ENCODE assay signal across 8 cellular contexts in the genomic region with DNA sequence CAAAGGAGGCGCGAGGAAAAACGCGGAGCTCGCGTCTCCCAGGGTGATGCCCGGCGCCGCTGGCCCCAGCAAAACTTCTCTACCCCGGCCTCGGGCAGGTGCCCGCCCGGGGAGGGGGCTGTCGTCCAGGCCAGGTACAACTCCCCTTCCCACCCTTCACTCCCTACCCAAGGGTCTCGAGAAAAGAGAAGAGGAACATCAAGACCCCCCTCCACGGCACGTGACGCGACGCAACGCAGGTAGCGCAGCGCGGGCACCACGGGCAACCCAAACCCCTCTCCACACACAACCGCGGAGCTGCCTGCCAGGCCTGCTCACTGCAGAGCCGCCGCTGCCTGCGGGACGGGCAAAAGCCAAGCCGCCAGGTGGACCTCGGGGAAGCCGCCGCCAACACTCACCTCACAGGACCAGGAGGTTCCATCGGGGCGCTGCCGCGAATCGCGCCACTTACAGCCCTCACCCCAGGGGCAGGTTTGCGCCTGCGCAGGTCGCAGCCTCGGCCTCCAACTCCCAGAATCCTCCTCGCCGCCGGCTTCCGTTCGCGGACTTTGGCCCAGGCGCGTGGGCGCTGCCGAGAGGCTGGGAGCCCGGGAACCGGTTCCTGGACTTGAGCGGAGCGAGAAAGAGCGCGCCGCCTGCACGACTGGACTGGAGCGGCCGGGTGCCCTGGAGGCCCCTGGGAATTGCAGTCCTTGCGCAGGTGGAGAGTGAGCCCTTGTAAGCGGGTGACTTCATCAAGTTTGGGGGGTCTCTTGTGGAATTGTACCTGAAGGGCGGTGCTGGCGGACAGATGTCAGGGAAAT. TPM values are rescaled to one million over a fixed set of nuclear protein-coding genes. Genes with fewer than 3 reads are reported as not detected.
DNase-seq lines count a peak whose midpoint lies in the region; ATAC-seq and TF ChIP-seq lines count a peak whose summit lies in the region.

A gene (minus strand): TSS at position 477 of the 803 bp plus-strand sequence. CDS start 56 bp downstream, at position 421.

- H3K9me3 Mint-ChIP-seq in T-cell (no peaks in the 10 kb centered on the region), type B pancreatic cell (peaks cover 7% of the 10 kb centered on the region)

- POLR2A ChIA-PET in GM10248 (lab: Yijun Ruan, JAX) = no interaction called here
- POLR2A ChIA-PET in T-cell (lab: Charles Lee) = interaction anchor here in 1 of 2 donors (0.6 kb wide), 1 partner anchor 52 kb away, joined by 3 read pairs; no protein-coding TSS in a partner anchor

- H3K4me1 ChIP-seq in adrenal gland (replicated peaks in 1 of 2) (peaks cover 0 to 7% of the 10 kb centered on the region in 2 donors), heart left ventricle (peaks cover 0 to 23% (median 12%) of the 10 kb centered on the region in 12 donors)

- WGBS in adrenal gland, 4 donors = 0 to 1% (median 0%) methylated on average over 26 to 69 of the region's 69 CpGs
- 0 to 1% (median 0%) methylated on average over 39 to 69 of the region's 69 CpGs for WGBS in heart left ventricle, 4 donors

- peak within 1 kb of the TSS; percentile 82 to 93 (median 89) for H3K4me3 Mint-ChIP-seq in T-cell
- H3K4me3 Mint-ChIP-seq in type B pancreatic cell = peak within 1 kb of the TSS; percentile 92

- H3K9me3 ChIP-seq in adrenal gland (replicated peaks in 1 of 3) (peaks cover 0 to 2% (median 0%) of the 10 kb centered on the region in 3 donors), heart left ventricle (no peaks in the 10 kb centered on the region)

- H3K36me3 Mint-ChIP-seq in T-cell (peaks cover 24% of the 10 kb centered on the region), type B pancreatic cell (peaks cover 41% of the 10 kb centered on the region)

- H3K27ac ChIP-seq in adrenal gland (peak within 1 kb of the TSS in 4 of 5 donors; percentile 1 to 74 (median 46)), heart left ventricle (peak within 1 kb of the TSS in 11 of 12 donors; percentile 24 to 87 (median 76))

- CTCF ChIA-PET in GM10248 (lab: Yijun Ruan, JAX) = interaction anchor here (0.8 to 2.4 kb wide), 6 partner anchors 10 to 328 kb away, joined by 3 to 6 read pairs (median 4); a partner anchor contains a TSS
- CTCF ChIA-PET in T-cell (lab: Charles Lee) = no interaction called here

- H3K4me1 Mint-ChIP-seq in T-cell = peaks cover 31 to 36% (median 34%) of the 10 kb centered on the region in 3 donors
- H3K4me1 Mint-ChIP-seq in type B pancreatic cell (ENCODE audit: unreplicated experiment) = peaks cover 23% of the 10 kb centered on the region

- intact Hi-C loops in adrenal gland (cut with DNase I) (loop anchor here in 1 of 2 donors (5.0 kb wide), 1 partner anchor 76 kb away; no protein-coding TSS in a partner anchor), heart left ventricle (cut with DNase I) (loop anchor here in 2 of 10 donors (2.0 to 5.0 kb wide), 2 partner anchors 34 to 79 kb away; a partner anchor contains a TSS)

- peaks cover 3 to 18% of the 10 kb centered on the region in 2 donors for H3K27me3 Mint-ChIP-seq in T-cell
- peaks cover under 1% of the 10 kb centered on the region for H3K27me3 Mint-ChIP-seq in type B pancreatic cell

- H3K36me3 ChIP-seq in adrenal gland (replicated peaks in 1 of 2) (no peaks in the 10 kb centered on the region), heart left ventricle (peaks cover 0 to 39% (median 18%) of the 10 kb centered on the region in 9 donors)

- H3K27ac Mint-ChIP-seq in T-cell (peak within 1 kb of the TSS; percentile 52 to 84), type B pancreatic cell (peak within 1 kb of the TSS; percentile 91)

- H3K4me3 ChIP-seq in adrenal gland (peak within 1 kb of the TSS; percentile 56 to 79 (median 74)), heart left ventricle (peak within 1 kb of the TSS; percentile 63 to 98 (median 82))

- DNase-seq in GM10248 (ENCODE audit: extremely low spot score) (peak; percentile 97), NCI-H1436 (lab: John Stamatoyannopoulos, UW) (peak; percentile 92), T-cell (peak; percentile 72 to 89 (median 82)), adrenal gland (peak; percentile 92 to 95 (median 94)), heart left ventricle (peak; percentile 93 to 98 (median 97)), pons (ENCODE audit: low spot score) (peak; percentile 87), type B pancreatic cell (ENCODE audit: extremely low spot score, unreplicated experiment) (peak; percentile 97)

- TF ChIP-seq CTCF in GM10248 (IDR thresholded peaks at IDR 0.05; ENCODE audit: control extremely low read depth, extremely low read depth, low read depth, missing control alignments) (no peak), adrenal gland (IDR thresholded peaks at IDR 0.05) (no peak), heart left ventricle (IDR thresholded peaks at IDR 0.05) (peak in 3 of 12 donors; percentile 8 to 29 (median 10)), type B pancreatic cell (conservative IDR thresholded peaks at IDR 0.05) (no peak)

- TF ChIP-seq POLR2A in adrenal gland (IDR thresholded peaks at IDR 0.05) (peak in 1 of 2 donors; percentile 62), heart left ventricle (IDR thresholded peaks at IDR 0.05) (peak in 1 of 2 donors; percentile 62)

- ATAC-seq in HG02678 (IDR thresholded peaks at IDR 0.05; ENCODE audit: unreplicated experiment) = peak; percentile 95
- ATAC-seq in T-cell (replicated peaks in 1 of 4) = peak; percentile 93 to 94 (median 94)
- ATAC-seq in heart left ventricle = peak; percentile 92 to 98 (median 96)

- H3K27me3 ChIP-seq in adrenal gland (peaks cover 15% of the 10 kb centered on the region), heart left ventricle (peaks cover 0 to 21% (median 16%) of the 10 kb centered on the region in 9 donors)

RNA-seq across cellular contexts. Expression of the gene that starts here (rescaled TPM):
- total RNA-seq in T-cell = 10 to 100 TPM in 3 of 5 donors, 1 to 10 TPM in 2; 7.3 to 20.9 (median 14.2) TPM
- total RNA-seq in adrenal gland = 1 to 10 TPM; 3.6 to 7.4 (median 6.2) TPM
- polyA plus RNA-seq in adrenal gland = 10 to 100 TPM in 1 of 3 donors, 1 to 10 TPM in 2; 4.9 to 14.6 (median 7.1) TPM
- total RNA-seq in heart left ventricle = 1 to 10 TPM; 2.2 to 6.5 (median 4.4) TPM
- polyA plus RNA-seq in heart left ventricle = 1 to 10 TPM; 3.0 to 5.8 TPM
- 16.2 and 25.8 TPM in 2 replicates for total RNA-seq in type B pancreatic cell (ENCODE audit: low replicate concordance)

Comparison
In these comparisons a context has a peak if more than half of its experiments do, and no peak if none do; other contexts are left out.
1. Peak in every context shown above with its lines: DNase-seq, ATAC-seq, H3K4me3 ChIP-seq and H3K27ac ChIP-seq.